Comparison of ENCODE assay signal across 16 cellular contexts in genomic region chr22:48259991-48260670, GRCh38.
DNase-seq lines count a peak whose midpoint lies in the region; ATAC-seq and TF ChIP-seq lines count a peak whose summit lies in the region.
"Had no signal": no experiment of that assay in that cellular context is flagged by ENCODE, and none has a peak within 500 bp of the region (broad histone marks: within the 10 kb centered on the region; RNA-seq: fewer than 3 reads in every experiment).

No MANE protein-coding gene starts in this region.

- no peak for ATAC-seq in GM18517 (IDR thresholded peaks at IDR 0.05; ENCODE audit: unreplicated experiment)
- ATAC-seq: GM12878, GM23338 had no signal

- no peak for TF ChIP-seq POLR2A in esophagus muscularis mucosa (IDR thresholded peaks at IDR 0.05; ENCODE audit: low read depth)

- H3K27ac ChIP-seq in esophagus muscularis mucosa (replicated peaks in 1 of 4) = no peak overlapping the region
- H3K27ac ChIP-seq: BLaER1 had no signal

- H3K27me3 ChIP-seq in esophagus muscularis mucosa = peaks cover 0 to 61% (median 0%) of the 10 kb centered on the region in 4 donors
- H3K27me3 ChIP-seq: BLaER1 had no signal

- no peaks in the 10 kb centered on the region for H3K36me3 ChIP-seq in esophagus muscularis mucosa
- H3K36me3 ChIP-seq: BLaER1 had no signal

- DNase-seq in NCI-H2171 treated with DMSO at 0.1 percent for 48 hours (lab: John Stamatoyannopoulos, UW) = peak; percentile 75
- no peak for DNase-seq in NCI-H2171 (lab: John Stamatoyannopoulos, UW)
- peak; percentile 89 for DNase-seq in NCI-H446 treated with DMSO at 0.1 percent for 48 hours (lab: John Stamatoyannopoulos, UW)
- peak; percentile 75 for DNase-seq in cerebellum (ENCODE audit: low spot score)
- no peak for DNase-seq in stimulated activated CD4-positive, alpha-beta T cell treated with anti-CD3 and anti-CD28 coated beads, Interleukin-15, amount 100 ng/mL, for 24 hours
- DNase-seq in esophagus muscularis mucosa (ENCODE audit: extremely low spot score) = no peak
- DNase-seq: 8988T; AML-193; Caco-2; CD8-positive, alpha-beta memory T cell; H7; IMR-90 had no signal

- H3K9me3 ChIP-seq in esophagus muscularis mucosa = no peaks in the 10 kb centered on the region
- H3K9me3 ChIP-seq: BLaER1, Caco-2 had no signal

- H3K4me3 ChIP-seq in esophagus muscularis mucosa = no peak overlapping the region
- H3K4me3 ChIP-seq: BLaER1, GM12878, GM23338 had no signal

- intact Hi-C loops in esophagus muscularis mucosa (cut with DNase I) = no loop called here

- TF ChIP-seq CTCF in esophagus muscularis mucosa (IDR thresholded peaks at IDR 0.05) = no peak

- no peaks in the 10 kb centered on the region for H3K4me1 ChIP-seq in esophagus muscularis mucosa
- H3K4me1 ChIP-seq: Caco-2 had no signal

- no peak for TF ChIP-seq EP300 in esophagus muscularis mucosa (IDR thresholded peaks at IDR 0.05)

- 84% methylated on average over 8 of the region's 8 CpGs for WGBS in esophagus muscularis mucosa

Comparison
In these comparisons a context has a peak if more than half of its experiments do, and no peak if none do; other contexts are left out.
1. DNase-seq: peak in NCI-H2171 treated with DMSO at 0.1 percent for 48 hours (single experiment), NCI-H446 treated with DMSO at 0.1 percent for 48 hours (single experiment) and cerebellum (single experiment); none in NCI-H2171 (single experiment), stimulated activated CD4-positive, alpha-beta T cell treated with anti-CD3 and anti-CD28 coated beads, Interleukin-15, amount 100 ng/mL, for 24 hours (single experiment) and esophagus muscularis mucosa (single experiment).